ENCODE assay signal across 1 cellular context in the genomic region with DNA sequence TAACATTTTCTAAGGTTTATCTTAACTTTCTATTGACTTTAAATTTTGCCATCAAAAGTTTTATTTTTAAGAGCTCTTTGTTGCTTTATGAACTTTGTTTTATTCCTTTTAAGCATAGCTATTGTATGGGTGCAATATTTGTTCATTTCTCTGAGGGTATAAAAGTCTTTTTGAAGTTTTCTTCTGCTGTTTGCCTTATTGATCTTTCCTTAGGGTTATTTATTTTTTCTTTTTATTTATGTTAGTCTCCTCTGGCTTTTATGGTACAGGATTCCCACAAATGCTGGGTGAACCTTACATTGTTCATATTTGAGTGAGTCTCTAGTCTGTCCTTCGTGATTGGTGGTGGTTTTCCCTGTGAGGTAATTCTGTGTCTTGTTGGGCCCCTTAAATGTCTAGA.
TF ChIP-seq lines count a peak whose summit lies in the region.

No MANE protein-coding gene starts in this region.

TF ChIP-seq in HepG2, 621 proteins besides CTCF, POLR2A, EP300 and RAD21:
- TF ChIP-seq, protein P1, sequence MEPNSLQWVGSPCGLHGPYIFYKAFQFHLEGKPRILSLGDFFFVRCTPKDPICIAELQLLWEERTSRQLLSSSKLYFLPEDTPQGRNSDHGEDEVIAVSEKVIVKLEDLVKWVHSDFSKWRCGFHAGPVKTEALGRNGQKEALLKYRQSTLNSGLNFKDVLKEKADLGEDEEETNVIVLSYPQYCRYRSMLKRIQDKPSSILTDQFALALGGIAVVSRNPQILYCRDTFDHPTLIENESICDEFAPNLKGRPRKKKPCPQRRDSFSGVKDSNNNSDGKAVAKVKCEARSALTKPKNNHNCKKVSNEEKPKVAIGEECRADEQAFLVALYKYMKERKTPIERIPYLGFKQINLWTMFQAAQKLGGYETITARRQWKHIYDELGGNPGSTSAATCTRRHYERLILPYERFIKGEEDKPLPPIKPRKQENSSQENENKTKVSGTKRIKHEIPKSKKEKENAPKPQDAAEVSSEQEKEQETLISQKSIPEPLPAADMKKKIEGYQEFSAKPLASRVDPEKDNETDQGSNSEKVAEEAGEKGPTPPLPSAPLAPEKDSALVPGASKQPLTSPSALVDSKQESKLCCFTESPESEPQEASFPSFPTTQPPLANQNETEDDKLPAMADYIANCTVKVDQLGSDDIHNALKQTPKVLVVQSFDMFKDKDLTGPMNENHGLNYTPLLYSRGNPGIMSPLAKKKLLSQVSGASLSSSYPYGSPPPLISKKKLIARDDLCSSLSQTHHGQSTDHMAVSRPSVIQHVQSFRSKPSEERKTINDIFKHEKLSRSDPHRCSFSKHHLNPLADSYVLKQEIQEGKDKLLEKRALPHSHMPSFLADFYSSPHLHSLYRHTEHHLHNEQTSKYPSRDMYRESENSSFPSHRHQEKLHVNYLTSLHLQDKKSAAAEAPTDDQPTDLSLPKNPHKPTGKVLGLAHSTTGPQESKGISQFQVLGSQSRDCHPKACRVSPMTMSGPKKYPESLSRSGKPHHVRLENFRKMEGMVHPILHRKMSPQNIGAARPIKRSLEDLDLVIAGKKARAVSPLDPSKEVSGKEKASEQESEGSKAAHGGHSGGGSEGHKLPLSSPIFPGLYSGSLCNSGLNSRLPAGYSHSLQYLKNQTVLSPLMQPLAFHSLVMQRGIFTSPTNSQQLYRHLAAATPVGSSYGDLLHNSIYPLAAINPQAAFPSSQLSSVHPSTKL (CRISPR knock-in tag; IDR thresholded peaks at IDR 0.05): peak; percentile 27; the same call in 1 of the 2 replicates
- TF ChIP-seq RARA (CRISPR knock-in tag; IDR thresholded peaks at IDR 0.05): peak; percentile 11; the same call in 1 of the 2 replicates
- TF ChIP-seq, protein P2, sequence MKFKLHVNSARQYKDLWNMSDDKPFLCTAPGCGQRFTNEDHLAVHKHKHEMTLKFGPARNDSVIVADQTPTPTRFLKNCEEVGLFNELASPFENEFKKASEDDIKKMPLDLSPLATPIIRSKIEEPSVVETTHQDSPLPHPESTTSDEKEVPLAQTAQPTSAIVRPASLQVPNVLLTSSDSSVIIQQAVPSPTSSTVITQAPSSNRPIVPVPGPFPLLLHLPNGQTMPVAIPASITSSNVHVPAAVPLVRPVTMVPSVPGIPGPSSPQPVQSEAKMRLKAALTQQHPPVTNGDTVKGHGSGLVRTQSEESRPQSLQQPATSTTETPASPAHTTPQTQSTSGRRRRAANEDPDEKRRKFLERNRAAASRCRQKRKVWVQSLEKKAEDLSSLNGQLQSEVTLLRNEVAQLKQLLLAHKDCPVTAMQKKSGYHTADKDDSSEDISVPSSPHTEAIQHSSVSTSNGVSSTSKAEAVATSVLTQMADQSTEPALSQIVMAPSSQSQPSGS (CRISPR knock-in tag; IDR thresholded peaks at IDR 0.05): no peak
- TF ChIP-seq, protein P3, sequence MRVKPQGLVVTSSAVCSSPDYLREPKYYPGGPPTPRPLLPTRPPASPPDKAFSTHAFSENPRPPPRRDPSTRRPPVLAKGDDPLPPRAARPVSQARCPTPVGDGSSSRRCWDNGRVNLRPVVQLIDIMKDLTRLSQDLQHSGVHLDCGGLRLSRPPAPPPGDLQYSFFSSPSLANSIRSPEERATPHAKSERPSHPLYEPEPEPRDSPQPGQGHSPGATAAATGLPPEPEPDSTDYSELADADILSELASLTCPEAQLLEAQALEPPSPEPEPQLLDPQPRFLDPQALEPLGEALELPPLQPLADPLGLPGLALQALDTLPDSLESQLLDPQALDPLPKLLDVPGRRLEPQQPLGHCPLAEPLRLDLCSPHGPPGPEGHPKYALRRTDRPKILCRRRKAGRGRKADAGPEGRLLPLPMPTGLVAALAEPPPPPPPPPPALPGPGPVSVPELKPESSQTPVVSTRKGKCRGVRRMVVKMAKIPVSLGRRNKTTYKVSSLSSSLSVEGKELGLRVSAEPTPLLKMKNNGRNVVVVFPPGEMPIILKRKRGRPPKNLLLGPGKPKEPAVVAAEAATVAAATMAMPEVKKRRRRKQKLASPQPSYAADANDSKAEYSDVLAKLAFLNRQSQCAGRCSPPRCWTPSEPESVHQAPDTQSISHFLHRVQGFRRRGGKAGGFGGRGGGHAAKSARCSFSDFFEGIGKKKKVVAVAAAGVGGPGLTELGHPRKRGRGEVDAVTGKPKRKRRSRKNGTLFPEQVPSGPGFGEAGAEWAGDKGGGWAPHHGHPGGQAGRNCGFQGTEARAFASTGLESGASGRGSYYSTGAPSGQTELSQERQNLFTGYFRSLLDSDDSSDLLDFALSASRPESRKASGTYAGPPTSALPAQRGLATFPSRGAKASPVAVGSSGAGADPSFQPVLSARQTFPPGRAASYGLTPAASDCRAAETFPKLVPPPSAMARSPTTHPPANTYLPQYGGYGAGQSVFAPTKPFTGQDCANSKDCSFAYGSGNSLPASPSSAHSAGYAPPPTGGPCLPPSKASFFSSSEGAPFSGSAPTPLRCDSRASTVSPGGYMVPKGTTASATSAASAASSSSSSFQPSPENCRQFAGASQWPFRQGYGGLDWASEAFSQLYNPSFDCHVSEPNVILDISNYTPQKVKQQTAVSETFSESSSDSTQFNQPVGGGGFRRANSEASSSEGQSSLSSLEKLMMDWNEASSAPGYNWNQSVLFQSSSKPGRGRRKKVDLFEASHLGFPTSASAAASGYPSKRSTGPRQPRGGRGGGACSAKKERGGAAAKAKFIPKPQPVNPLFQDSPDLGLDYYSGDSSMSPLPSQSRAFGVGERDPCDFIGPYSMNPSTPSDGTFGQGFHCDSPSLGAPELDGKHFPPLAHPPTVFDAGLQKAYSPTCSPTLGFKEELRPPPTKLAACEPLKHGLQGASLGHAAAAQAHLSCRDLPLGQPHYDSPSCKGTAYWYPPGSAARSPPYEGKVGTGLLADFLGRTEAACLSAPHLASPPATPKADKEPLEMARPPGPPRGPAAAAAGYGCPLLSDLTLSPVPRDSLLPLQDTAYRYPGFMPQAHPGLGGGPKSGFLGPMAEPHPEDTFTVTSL (CRISPR knock-in tag; IDR thresholded peaks at IDR 0.05; ENCODE audit: borderline replicate concordance): peak; percentile 26; the same call in 1 of the 2 replicates
- no peak for TF ChIP-seq SOX6 (IDR thresholded peaks at IDR 0.05)
- TF ChIP-seq SOX6 (CRISPR knock-in tag; IDR thresholded peaks at IDR 0.05): 0 out of 2 replicates have a peak, but pooled peaks have one; percentile 47
- TF ChIP-seq NFIC (IDR thresholded peaks at IDR 0.05; ENCODE audit: low read length): peak; percentile 64
- peak; percentile 66 for TF ChIP-seq BCL6 (CRISPR knock-in tag; IDR thresholded peaks at IDR 0.05)
- peak; percentile 46; the same call in 1 of the 2 replicates for TF ChIP-seq FOXA1 (IDR thresholded peaks at IDR 0.05)
- TF ChIP-seq FOXA1 (CRISPR knock-in tag; IDR thresholded peaks at IDR 0.05): no peak
- peak; percentile 18; the same call in 1 of the 2 replicates for TF ChIP-seq FOXJ3 (CRISPR knock-in tag; IDR thresholded peaks at IDR 0.05; ENCODE audit: borderline replicate concordance)
- peak; percentile 61 for TF ChIP-seq CREM (IDR thresholded peaks at IDR 0.05)
- no peak for TF ChIP-seq CREM (CRISPR knock-in tag; IDR thresholded peaks at IDR 0.05)
- TF ChIP-seq SOX5 (CRISPR knock-in tag; IDR thresholded peaks at IDR 0.05; ENCODE audit: borderline replicate concordance): peak; percentile 63; the same call in 1 of the 2 replicates
- TF ChIP-seq, protein P4, sequence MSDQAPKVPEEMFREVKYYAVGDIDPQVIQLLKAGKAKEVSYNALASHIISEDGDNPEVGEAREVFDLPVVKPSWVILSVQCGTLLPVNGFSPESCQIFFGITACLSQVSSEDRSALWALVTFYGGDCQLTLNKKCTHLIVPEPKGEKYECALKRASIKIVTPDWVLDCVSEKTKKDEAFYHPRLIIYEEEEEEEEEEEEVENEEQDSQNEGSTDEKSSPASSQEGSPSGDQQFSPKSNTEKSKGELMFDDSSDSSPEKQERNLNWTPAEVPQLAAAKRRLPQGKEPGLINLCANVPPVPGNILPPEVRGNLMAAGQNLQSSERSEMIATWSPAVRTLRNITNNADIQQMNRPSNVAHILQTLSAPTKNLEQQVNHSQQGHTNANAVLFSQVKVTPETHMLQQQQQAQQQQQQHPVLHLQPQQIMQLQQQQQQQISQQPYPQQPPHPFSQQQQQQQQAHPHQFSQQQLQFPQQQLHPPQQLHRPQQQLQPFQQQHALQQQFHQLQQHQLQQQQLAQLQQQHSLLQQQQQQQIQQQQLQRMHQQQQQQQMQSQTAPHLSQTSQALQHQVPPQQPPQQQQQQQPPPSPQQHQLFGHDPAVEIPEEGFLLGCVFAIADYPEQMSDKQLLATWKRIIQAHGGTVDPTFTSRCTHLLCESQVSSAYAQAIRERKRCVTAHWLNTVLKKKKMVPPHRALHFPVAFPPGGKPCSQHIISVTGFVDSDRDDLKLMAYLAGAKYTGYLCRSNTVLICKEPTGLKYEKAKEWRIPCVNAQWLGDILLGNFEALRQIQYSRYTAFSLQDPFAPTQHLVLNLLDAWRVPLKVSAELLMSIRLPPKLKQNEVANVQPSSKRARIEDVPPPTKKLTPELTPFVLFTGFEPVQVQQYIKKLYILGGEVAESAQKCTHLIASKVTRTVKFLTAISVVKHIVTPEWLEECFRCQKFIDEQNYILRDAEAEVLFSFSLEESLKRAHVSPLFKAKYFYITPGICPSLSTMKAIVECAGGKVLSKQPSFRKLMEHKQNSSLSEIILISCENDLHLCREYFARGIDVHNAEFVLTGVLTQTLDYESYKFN (CRISPR knock-in tag; conservative IDR thresholded peaks at IDR 0.05): peak; percentile 47
- no peak for TF ChIP-seq ZNF674 (CRISPR knock-in tag; IDR thresholded peaks at IDR 0.05; ENCODE audit: low read depth)
- TF ChIP-seq HMG20A (CRISPR knock-in tag; IDR thresholded peaks at IDR 0.05; ENCODE audit: borderline replicate concordance): 0 out of 2 replicates have a peak, but pooled peaks have one; percentile 19
- TF ChIP-seq SOX13 (IDR thresholded peaks at IDR 0.05): no peak
- peak in 1 of 2 experiments; percentile 45; a peak in 1 of 4 replicates for TF ChIP-seq SOX13 (CRISPR knock-in tag; conservative IDR thresholded peaks at IDR 0.05 in 1 of 2, IDR thresholded peaks at IDR 0.05 in 1 of 2)
- TF ChIP-seq, protein P5, sequence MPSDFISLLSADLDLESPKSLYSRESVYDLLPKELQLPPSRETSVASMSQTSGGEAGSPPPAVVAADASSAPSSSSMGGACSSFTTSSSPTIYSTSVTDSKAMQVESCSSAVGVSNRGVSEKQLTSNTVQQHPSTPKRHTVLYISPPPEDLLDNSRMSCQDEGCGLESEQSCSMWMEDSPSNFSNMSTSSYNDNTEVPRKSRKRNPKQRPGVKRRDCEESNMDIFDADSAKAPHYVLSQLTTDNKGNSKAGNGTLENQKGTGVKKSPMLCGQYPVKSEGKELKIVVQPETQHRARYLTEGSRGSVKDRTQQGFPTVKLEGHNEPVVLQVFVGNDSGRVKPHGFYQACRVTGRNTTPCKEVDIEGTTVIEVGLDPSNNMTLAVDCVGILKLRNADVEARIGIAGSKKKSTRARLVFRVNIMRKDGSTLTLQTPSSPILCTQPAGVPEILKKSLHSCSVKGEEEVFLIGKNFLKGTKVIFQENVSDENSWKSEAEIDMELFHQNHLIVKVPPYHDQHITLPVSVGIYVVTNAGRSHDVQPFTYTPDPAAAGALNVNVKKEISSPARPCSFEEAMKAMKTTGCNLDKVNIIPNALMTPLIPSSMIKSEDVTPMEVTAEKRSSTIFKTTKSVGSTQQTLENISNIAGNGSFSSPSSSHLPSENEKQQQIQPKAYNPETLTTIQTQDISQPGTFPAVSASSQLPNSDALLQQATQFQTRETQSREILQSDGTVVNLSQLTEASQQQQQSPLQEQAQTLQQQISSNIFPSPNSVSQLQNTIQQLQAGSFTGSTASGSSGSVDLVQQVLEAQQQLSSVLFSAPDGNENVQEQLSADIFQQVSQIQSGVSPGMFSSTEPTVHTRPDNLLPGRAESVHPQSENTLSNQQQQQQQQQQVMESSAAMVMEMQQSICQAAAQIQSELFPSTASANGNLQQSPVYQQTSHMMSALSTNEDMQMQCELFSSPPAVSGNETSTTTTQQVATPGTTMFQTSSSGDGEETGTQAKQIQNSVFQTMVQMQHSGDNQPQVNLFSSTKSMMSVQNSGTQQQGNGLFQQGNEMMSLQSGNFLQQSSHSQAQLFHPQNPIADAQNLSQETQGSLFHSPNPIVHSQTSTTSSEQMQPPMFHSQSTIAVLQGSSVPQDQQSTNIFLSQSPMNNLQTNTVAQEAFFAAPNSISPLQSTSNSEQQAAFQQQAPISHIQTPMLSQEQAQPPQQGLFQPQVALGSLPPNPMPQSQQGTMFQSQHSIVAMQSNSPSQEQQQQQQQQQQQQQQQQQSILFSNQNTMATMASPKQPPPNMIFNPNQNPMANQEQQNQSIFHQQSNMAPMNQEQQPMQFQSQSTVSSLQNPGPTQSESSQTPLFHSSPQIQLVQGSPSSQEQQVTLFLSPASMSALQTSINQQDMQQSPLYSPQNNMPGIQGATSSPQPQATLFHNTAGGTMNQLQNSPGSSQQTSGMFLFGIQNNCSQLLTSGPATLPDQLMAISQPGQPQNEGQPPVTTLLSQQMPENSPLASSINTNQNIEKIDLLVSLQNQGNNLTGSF (CRISPR knock-in tag; IDR thresholded peaks at IDR 0.05): no peak
- peak; percentile 71; the same call in 1 of the 2 replicates for TF ChIP-seq ISL2 (CRISPR knock-in tag; IDR thresholded peaks at IDR 0.05)
- peak; percentile 50; the same call in 1 of the 2 replicates for TF ChIP-seq TCF7 (IDR thresholded peaks at IDR 0.05; ENCODE audit: low read depth)
- 0 out of 2 replicates have a peak, but pooled peaks have one; percentile 15 for TF ChIP-seq MED1 (CRISPR knock-in tag; IDR thresholded peaks at IDR 0.05)
- TF ChIP-seq SUZ12 (IDR thresholded peaks at IDR 0.05; ENCODE audit: low read depth, low read length): no peak
- TF ChIP-seq EZH2 (conservative IDR thresholded peaks at IDR 0.05; ENCODE audit: low read depth, low read length): no peak
- no peak for TF ChIP-seq ZNF883 (CRISPR knock-in tag; IDR thresholded peaks at IDR 0.05; ENCODE audit: not compliant biosample characterization)
TF ChIP-seq in HepG2: peak in this region for 16.
